Comparison of ENCODE assay signal across 8 cellular contexts in the genomic region with DNA sequence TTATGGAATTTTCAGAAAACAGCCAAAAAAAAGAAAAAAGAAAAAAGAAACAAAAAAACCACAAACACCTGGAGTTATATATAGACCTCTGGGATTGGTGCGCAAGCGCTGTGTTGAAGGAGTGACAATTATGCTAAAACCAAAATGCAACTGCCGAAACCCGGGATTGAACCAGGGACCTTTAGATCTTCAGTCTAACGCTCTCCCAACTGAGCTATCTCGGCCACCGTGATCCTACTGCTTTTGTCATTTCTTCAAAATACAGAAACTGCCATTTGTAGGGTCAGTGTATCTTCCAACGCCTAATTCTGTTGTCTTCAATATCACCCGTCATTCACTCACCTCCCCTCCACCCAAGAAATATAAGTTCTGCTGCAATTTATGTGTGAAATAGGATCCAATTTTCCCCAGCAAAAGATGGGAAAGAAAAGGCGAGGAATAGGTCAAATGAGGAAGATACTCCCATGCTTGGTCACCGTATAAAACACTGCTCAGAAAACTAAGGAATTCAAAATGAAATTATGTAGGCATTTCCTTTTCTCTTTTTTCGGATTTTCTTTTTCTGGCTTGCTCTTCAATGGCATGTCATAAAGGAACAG.
DNase-seq lines count a peak whose midpoint lies in the region; ATAC-seq and TF ChIP-seq lines count a peak whose summit lies in the region.

No MANE protein-coding gene starts in this region.

- TF ChIP-seq CTCF in body of pancreas (IDR thresholded peaks at IDR 0.05): no peak

- H3K27me3 ChIP-seq in body of pancreas: peaks cover 0 to 32% of the 10 kb centered on the region in 2 donors

- intact Hi-C loops in body of pancreas (cut with DNase I): no loop called here

- no peaks in the 10 kb centered on the region for H3K36me3 ChIP-seq in body of pancreas (replicated peaks in 1 of 2; ENCODE audit: insufficient read depth in 1 of 2, low read depth in 2 of 2)

- H3K9me3 ChIP-seq in iPS-18c (ENCODE audit: control insufficient read depth, insufficient read depth, low read length) (no peaks in the 10 kb centered on the region), body of pancreas (no peaks in the 10 kb centered on the region)

- H3K4me1 ChIP-seq in body of pancreas: no peaks in the 10 kb centered on the region

- H3K4me3 ChIP-seq in iPS-18c (ENCODE audit: insufficient read depth, low read depth, low read length) (peak overlapping the region; percentile 28; the same call in 1 of the 2 replicates), body of pancreas (no peak overlapping the region)

- ATAC-seq in HG02588 (IDR thresholded peaks at IDR 0.05; ENCODE audit: unreplicated experiment) (no peak), HG02798 (IDR thresholded peaks at IDR 0.05; ENCODE audit: poor library complexity, unreplicated experiment) (no peak), body of pancreas (no peak)

- no peak for TF ChIP-seq POLR2A in body of pancreas (IDR thresholded peaks at IDR 0.05)

- DNase-seq in EH (ENCODE audit: low read depth) (peak; percentile 71), LoVo (ENCODE audit: low spot score) (peak; percentile 64), UCSD-AML1 (lab: John Stamatoyannopoulos, UW; ENCODE audit: unreplicated experiment) (peak; percentile 47), NCI-H2196 treated with DMSO at 0.1 percent for 48 hours (lab: John Stamatoyannopoulos, UW; ENCODE audit: unreplicated experiment) (no peak), body of pancreas (no peak)

- WGBS in body of pancreas, 2 donors: 4 to 6% methylated on average over 12 of the region's 12 CpGs

- H3K27ac ChIP-seq in body of pancreas: no peak overlapping the region

Comparison
In these comparisons a context has a peak if more than half of its experiments do, and no peak if none do; other contexts are left out.
1. DNase-seq: peak in EH (single experiment), LoVo (single experiment) and UCSD-AML1 (single experiment); none in NCI-H2196 treated with DMSO at 0.1 percent for 48 hours (single experiment) and body of pancreas (0 of 4).